In the genomic region with DNA sequence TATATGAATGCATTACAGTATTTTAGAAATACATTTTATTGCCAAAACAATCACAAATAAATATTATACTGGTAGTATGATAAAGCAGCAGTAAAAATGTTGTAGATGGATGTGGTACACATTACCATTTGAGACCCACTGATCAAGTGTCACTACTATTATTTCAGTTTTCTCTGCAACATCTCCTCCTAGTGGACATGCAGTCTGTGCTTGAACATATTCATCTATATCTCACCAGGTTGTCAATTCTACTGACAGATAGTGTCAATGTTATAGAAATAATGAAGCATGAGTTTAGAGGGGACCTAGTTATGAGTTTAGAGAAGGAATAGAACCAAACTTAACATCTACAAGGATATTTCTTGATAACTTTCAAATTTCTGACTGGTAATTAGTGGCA, we compare ENCODE assay signal across 10 cellular contexts. TPM values are rescaled to one million over a fixed set of nuclear protein-coding genes. Genes with fewer than 3 reads are reported as not detected.
DNase-seq lines count a peak whose midpoint lies in the region; ATAC-seq and TF ChIP-seq lines count a peak whose summit lies in the region.
"Had no signal": no experiment of that assay in that cellular context is flagged by ENCODE, and none has a peak within 500 bp of the region (broad histone marks: within the 10 kb centered on the region; RNA-seq: fewer than 3 reads in every experiment).

No MANE protein-coding gene starts in this region.

- ATAC-seq in HG02870 (IDR thresholded peaks at IDR 0.05; ENCODE audit: unreplicated experiment) (no peak), HG02798 (IDR thresholded peaks at IDR 0.05; ENCODE audit: poor library complexity, unreplicated experiment) (no peak), HG02938 (IDR thresholded peaks at IDR 0.05; ENCODE audit: unreplicated experiment) (no peak)
- ATAC-seq: activated CD8-positive, alpha-beta T cell treated with anti-CD3 and anti-CD28 coated beads for 36 hours had no signal

- H3K27me3 ChIP-seq in liver (ENCODE audit: control insufficient read depth in 4 of 4, insufficient read depth in 4 of 4, low read length in 3 of 4) = no peaks in the 10 kb centered on the region

- H3K36me3 ChIP-seq in liver (ENCODE audit: control insufficient read depth in 4 of 4, insufficient read depth in 3 of 4, low read depth in 1 of 4, low read length in 3 of 4) = peaks cover 0 to 2% (median under 1%) of the 10 kb centered on the region in 4 donors

- peak; percentile 9 for TF ChIP-seq CTCF in liver (IDR thresholded peaks at IDR 0.05; ENCODE audit: low read depth, low read length, missing input control)

- TF ChIP-seq RAD21 in liver (IDR thresholded peaks at IDR 0.05) = peak in 1 of 2 donors; percentile 49

- no peaks in the 10 kb centered on the region for H3K9me3 ChIP-seq in liver (ENCODE audit: control insufficient read depth in 4 of 4, low read length in 3 of 4)

- no peak overlapping the region for H3K27ac ChIP-seq in liver (ENCODE audit: low read depth in 1 of 2, low read length in 2 of 2)

- no peak overlapping the region for H3K4me3 ChIP-seq in liver (ENCODE audit: low read depth in 1 of 3, low read length in 3 of 3)

- no peak overlapping the region for H3K9ac ChIP-seq in liver (ENCODE audit: low read depth in 1 of 2, low read length in 2 of 2)

- H3K4me1 ChIP-seq in liver (ENCODE audit: control insufficient read depth in 4 of 4, insufficient read depth in 4 of 4, low read length in 3 of 4) = no peaks in the 10 kb centered on the region

- DNase-seq in DMS53 treated with DMSO at 0.1 percent for 48 hours (lab: John Stamatoyannopoulos, UW; ENCODE audit: unreplicated experiment) (peak; percentile 36), HT-29 (ENCODE audit: low spot score) (peak; percentile 69), amniotic epithelial cell (ENCODE audit: low read depth) (peak; percentile 14), GM19240 (ENCODE audit: insufficient read length, low spot score) (no peak)
- DNase-seq: activated CD8-positive, alpha-beta T cell treated with anti-CD3 and anti-CD28 coated beads for 36 hours had no signal

TF ChIP-seq in liver, 16 proteins besides CTCF, POLR2A, EP300 and RAD21:
- TF ChIP-seq YY1 (IDR thresholded peaks at IDR 0.05) (no peak), GABPA (IDR thresholded peaks at IDR 0.05 in 1 of 2, conservative IDR thresholded peaks at IDR 0.05 in 1 of 2) (no peak), FOXA1 (IDR thresholded peaks at IDR 0.05) (no peak), SP1 (IDR thresholded peaks at IDR 0.05) (no peak), TAF1 (conservative IDR thresholded peaks at IDR 0.05) (no peak), RXRA (IDR thresholded peaks at IDR 0.05) (no peak), EGR1 (IDR thresholded peaks at IDR 0.05; ENCODE audit: low read depth in 2 of 2) (no peak), JUND (IDR thresholded peaks at IDR 0.05) (no peak), HNF4A (conservative IDR thresholded peaks at IDR 0.05) (no peak), NR2F2 (IDR thresholded peaks at IDR 0.05) (no peak)
- TF ChIP-seq, protein P1, sequence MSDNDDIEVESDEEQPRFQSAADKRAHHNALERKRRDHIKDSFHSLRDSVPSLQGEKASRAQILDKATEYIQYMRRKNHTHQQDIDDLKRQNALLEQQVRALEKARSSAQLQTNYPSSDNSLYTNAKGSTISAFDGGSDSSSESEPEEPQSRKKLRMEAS (IDR thresholded peaks at IDR 0.05) = no peak
- TF ChIP-seq, protein P2, sequence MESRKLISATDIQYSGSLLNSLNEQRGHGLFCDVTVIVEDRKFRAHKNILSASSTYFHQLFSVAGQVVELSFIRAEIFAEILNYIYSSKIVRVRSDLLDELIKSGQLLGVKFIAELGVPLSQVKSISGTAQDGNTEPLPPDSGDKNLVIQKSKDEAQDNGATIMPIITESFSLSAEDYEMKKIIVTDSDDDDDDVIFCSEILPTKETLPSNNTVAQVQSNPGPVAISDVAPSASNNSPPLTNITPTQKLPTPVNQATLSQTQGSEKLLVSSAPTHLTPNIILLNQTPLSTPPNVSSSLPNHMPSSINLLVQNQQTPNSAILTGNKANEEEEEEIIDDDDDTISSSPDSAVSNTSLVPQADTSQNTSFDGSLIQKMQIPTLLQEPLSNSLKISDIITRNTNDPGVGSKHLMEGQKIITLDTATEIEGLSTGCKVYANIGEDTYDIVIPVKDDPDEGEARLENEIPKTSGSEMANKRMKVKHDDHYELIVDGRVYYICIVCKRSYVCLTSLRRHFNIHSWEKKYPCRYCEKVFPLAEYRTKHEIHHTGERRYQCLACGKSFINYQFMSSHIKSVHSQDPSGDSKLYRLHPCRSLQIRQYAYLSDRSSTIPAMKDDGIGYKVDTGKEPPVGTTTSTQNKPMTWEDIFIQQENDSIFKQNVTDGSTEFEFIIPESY (IDR thresholded peaks at IDR 0.05) = no peak
TF ChIP-seq in liver: peak in this region for 0.

RNA-seq across cellular contexts. Expression of a gene that starts 39.2 kb away (rescaled TPM):
- total RNA-seq in HT-29 (2014; rRNA removed; shearing (Covaris generic)) = 4.4 and 6.4 TPM in 2 replicates
- 1 to 10 TPM; 1.1 to 2.3 TPM for total RNA-seq in liver
- under 1 TPM; 0.21 to 0.43 TPM for polyA plus RNA-seq in liver
- total RNA-seq: glomerular endothelial cell had no signal
